26 cellular contexts compared by ENCODE assay signal in genomic region chr6:137117605-137118004, GRCh38. TPM values are rescaled to one million over a fixed set of nuclear protein-coding genes. Genes with fewer than 3 reads are reported as not detected.
DNase-seq lines count a peak whose midpoint lies in the region.
"Had no signal": no experiment of that assay in that cellular context is flagged by ENCODE, and none has a peak within 500 bp of the region (broad histone marks: within the 10 kb centered on the region; RNA-seq: fewer than 3 reads in every experiment).

No MANE protein-coding gene starts in this region.

- H3K27ac ChIP-seq in angular gyrus (ENCODE audit: low read depth, low read length) (peak overlapping the region; percentile 3), temporal lobe (ENCODE audit: low read depth, low read length) (peak overlapping the region; percentile 51)
- H3K27ac ChIP-seq: PC-9, RWPE1 had no signal

- DNase-seq in foreskin melanocyte (peak; percentile 87), medulla oblongata (ENCODE audit: extremely low spot score) (peak; percentile 77), NCI-H226 (no peak), MV-4-11 (lab: John Stamatoyannopoulos, UW) (no peak), HCEC 1CT (no peak)
- DNase-seq: CD4-positive, CD25-positive, alpha-beta regulatory T cell; COR-L47; DMS79 treated with DMSO at 0.1 percent for 48 hours; H7; HFFc6; MG63; NCI-H1048; NCI-H1417 treated with DMSO at 0.1 percent for 48 hours; NCI-H187; NCI-H2107; NCI-H510A; NCI-H748 treated with DMSO at 0.1 percent for 48 hours; PC-9; SHP77 treated with DMSO at 0.1 percent for 48 hours had no signal

RNA-seq across cellular contexts. Expression of gene IL22RA2, which starts 55.8 kb away (rescaled TPM):
- total RNA-seq in temporal lobe = not detected
- total RNA-seq: A673; CD4-positive, CD25-positive, alpha-beta regulatory T cell; H7; HepG2; HFFc6; K562; LHCN-M2; PC-9 had no signal

Comparison
In these comparisons a context has a peak if more than half of its experiments do, and no peak if none do; other contexts are left out.
1. DNase-seq: peak in foreskin melanocyte (single experiment) and medulla oblongata (single experiment); none in NCI-H226 (single experiment), MV-4-11 (single experiment) and HCEC 1CT (single experiment).